Comparison of ENCODE assay signal across 13 cellular contexts in genomic region chr4:119343293-119343692, GRCh38. TPM values are rescaled to one million over a fixed set of nuclear protein-coding genes. Genes with fewer than 3 reads are reported as not detected.
"Had no signal": no experiment of that assay in that cellular context is flagged by ENCODE, and none has a peak within 500 bp of the region (broad histone marks: within the 10 kb centered on the region; RNA-seq: fewer than 3 reads in every experiment).

No MANE protein-coding gene starts in this region.

RNA-seq across cellular contexts. Expression of gene FABP2, which starts 21.4 kb away (rescaled TPM):
- total RNA-seq: subcutaneous adipose tissue, suprapubic skin, temporal lobe, testis, thoracic aorta, thyroid gland, tibial nerve, upper lobe of left lung, upper lobe of right lung, ureter, urinary bladder, uterus, vagina had no signal
- polyA plus RNA-seq: urinary bladder had no signal
